ENCODE assay signal across 1 cellular context in the genomic region with DNA sequence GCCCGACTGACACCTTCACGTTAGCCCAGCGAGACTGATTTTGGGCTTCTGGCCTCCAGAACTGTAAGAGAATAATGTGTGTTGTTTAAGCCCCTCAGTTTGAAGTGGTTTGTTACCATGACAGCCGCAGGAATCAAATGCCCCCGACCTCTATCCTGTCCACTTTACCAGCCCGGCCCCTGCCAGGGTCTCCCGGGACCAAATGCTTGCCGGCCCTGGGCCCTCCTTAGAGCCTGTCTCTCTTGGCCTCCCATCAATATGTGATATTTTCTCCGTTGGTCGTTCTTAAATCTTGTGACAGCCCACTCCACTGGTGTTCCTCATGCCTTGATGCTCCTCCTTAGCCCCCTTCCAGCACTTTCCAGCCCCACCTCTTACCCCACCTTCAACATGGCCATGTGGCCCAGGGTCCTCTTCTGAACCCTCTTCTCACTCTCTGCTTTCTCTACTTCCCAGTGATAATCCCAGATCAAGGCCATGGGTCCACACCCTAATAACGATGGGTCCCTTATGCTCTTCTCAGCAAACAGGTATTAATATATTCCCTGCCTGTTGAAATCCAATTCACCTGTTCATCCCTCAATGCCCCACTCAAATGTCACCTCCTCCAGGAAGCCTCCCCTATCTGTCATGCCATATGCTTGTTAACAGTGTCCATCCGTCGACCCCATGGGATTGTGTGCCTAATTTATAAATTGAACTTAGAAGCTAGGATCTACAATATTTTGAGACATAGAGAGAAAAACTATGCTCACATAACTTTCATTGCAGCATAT.
TF ChIP-seq lines count a peak whose summit lies in the region.

No MANE protein-coding gene starts in this region.

TF ChIP-seq in IMR-90, 13 proteins besides CTCF, POLR2A, EP300 and RAD21:
- TF ChIP-seq MAZ (IDR thresholded peaks at IDR 0.05; ENCODE audit: borderline replicate concordance, low read depth, low read length) (no peak), ELK1 (IDR thresholded peaks at IDR 0.05; ENCODE audit: borderline replicate concordance, low read depth, low read length) (no peak), CEBPB (IDR thresholded peaks at IDR 0.05; ENCODE audit: low read depth, low read length) (no peak), RFX5 (IDR thresholded peaks at IDR 0.05; ENCODE audit: low read depth, low read length) (no peak), MXI1 (IDR thresholded peaks at IDR 0.05; ENCODE audit: borderline replicate concordance, low read depth, low read length) (no peak), BHLHE40 (IDR thresholded peaks at IDR 0.05; ENCODE audit: low read depth, low read length) (no peak), MAFK (IDR thresholded peaks at IDR 0.05; ENCODE audit: low read depth, low read length) (no peak), CHD1 (IDR thresholded peaks at IDR 0.05; ENCODE audit: low read depth, low read length) (no peak), SMC3 (IDR thresholded peaks at IDR 0.05; ENCODE audit: low read depth, low read length) (no peak), NFE2L2 (IDR thresholded peaks at IDR 0.05; ENCODE audit: low read depth, low read length) (no peak)
- TF ChIP-seq, protein P1, sequence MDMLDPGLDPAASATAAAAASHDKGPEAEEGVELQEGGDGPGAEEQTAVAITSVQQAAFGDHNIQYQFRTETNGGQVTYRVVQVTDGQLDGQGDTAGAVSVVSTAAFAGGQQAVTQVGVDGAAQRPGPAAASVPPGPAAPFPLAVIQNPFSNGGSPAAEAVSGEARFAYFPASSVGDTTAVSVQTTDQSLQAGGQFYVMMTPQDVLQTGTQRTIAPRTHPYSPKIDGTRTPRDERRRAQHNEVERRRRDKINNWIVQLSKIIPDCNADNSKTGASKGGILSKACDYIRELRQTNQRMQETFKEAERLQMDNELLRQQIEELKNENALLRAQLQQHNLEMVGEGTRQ (IDR thresholded peaks at IDR 0.05; ENCODE audit: low read depth, low read length): no peak
